ENCODE assay signal across 17 cellular contexts in the genomic region with DNA sequence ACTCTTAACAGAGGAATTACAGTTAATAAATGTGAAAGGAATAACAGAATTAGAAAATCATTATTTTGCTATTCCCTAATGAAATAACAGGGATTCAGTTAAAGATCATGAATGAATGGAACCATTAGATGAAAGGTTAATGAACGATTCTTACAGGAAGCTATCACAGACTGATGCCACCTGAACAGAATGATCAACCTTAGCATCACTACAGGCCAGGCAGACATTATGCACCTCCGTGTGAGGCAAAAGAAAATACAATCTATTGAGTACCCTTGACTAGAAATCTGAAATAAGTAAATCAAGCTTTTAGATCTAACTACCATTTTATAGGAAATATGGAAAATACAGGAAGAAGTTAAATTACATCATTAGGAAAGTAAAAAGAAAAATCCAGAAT. TPM values are rescaled to one million over a fixed set of nuclear protein-coding genes. Genes with fewer than 3 reads are reported as not detected.
DNase-seq lines count a peak whose midpoint lies in the region; ATAC-seq, FAIRE-seq and TF ChIP-seq lines count a peak whose summit lies in the region.
"Had no signal": no experiment of that assay in that cellular context is flagged by ENCODE, and none has a peak within 500 bp of the region (broad histone marks: within the 10 kb centered on the region; RNA-seq: fewer than 3 reads in every experiment).

No MANE protein-coding gene starts in this region.

- no peaks in the 10 kb centered on the region for H3K4me1 ChIP-seq in breast epithelium
- H3K4me1 ChIP-seq: Caco-2 had no signal

- H3K27ac ChIP-seq in breast epithelium = no peak overlapping the region
- H3K27ac ChIP-seq: HL-60, RWPE1 had no signal

- no peak overlapping the region for H3K4me3 ChIP-seq in breast epithelium

- no peaks in the 10 kb centered on the region for H3K9me3 ChIP-seq in breast epithelium
- H3K9me3 ChIP-seq: Caco-2 had no signal

- peaks cover 66% of the 10 kb centered on the region for H3K4me1 Mint-ChIP-seq in activated T-cell treated with anti-CD3 and anti-CD28 coated beads, Interleukin-2, amount 50 U/mL, for 72 hours (ENCODE audit: low read depth)
- H3K4me1 Mint-ChIP-seq in activated T-cell treated with anti-CD3 and anti-CD28 coated beads, Interleukin-2, amount 50 U/mL, for 24 hours (ENCODE audit: low read depth) = peaks cover 72% of the 10 kb centered on the region
- peaks cover 45% of the 10 kb centered on the region for H3K4me1 Mint-ChIP-seq in activated T-helper 17 cell treated with anti-CD3 and anti-CD28 coated beads, Interleukin-2, amount 50 U/mL, for 72 hours
- peaks cover 53 to 81% (median 71%) of the 10 kb centered on the region in 4 donors for H3K4me1 Mint-ChIP-seq in naive thymus-derived CD8-positive, alpha-beta T cell

- DNase-seq in activated T-cell treated with anti-CD3 and anti-CD28 coated beads, Interleukin-2, amount 50 U/mL, for 72 hours = no peak
- DNase-seq in activated T-cell treated with anti-CD3 and anti-CD28 coated beads, Interleukin-2, amount 50 U/mL, for 24 hours = no peak
- no peak for DNase-seq in naive thymus-derived CD8-positive, alpha-beta T cell
- DNase-seq in NCI-H510A treated with DMSO at 0.1 percent for 48 hours (lab: John Stamatoyannopoulos, UW) (no peak), NCI-H1092 treated with DMSO at 0.1 percent for 48 hours (lab: John Stamatoyannopoulos, UW) (no peak), breast epithelium (ENCODE audit: low spot score in 2 of 2) (no peak)
- DNase-seq: C1 segment of cervical spinal cord, Caco-2, DMS53, NCI-H1930, NCI-H748 treated with DMSO at 0.1 percent for 48 hours, PC-3 had no signal

- no peak for ATAC-seq in activated T-cell treated with anti-CD3 and anti-CD28 coated beads, Interleukin-2, amount 50 U/mL, for 72 hours (replicated peaks in 1 of 2)
- ATAC-seq in activated T-helper 17 cell treated with anti-CD3 and anti-CD28 coated beads, Interleukin-2, amount 50 U/mL, for 72 hours (replicated peaks) = no peak
- peak; percentile 53 to 66 for ATAC-seq in naive thymus-derived CD8-positive, alpha-beta T cell
- ATAC-seq: PC-3 had no signal

- H3K27ac Mint-ChIP-seq in activated T-cell treated with anti-CD3 and anti-CD28 coated beads, Interleukin-2, amount 50 U/mL, for 72 hours = peak overlapping the region; percentile 3
- no peak overlapping the region for H3K27ac Mint-ChIP-seq in activated T-cell treated with anti-CD3 and anti-CD28 coated beads, Interleukin-2, amount 50 U/mL, for 24 hours
- H3K27ac Mint-ChIP-seq in activated T-helper 17 cell treated with anti-CD3 and anti-CD28 coated beads, Interleukin-2, amount 50 U/mL, for 72 hours = peak overlapping the region; percentile 12
- peak overlapping the region in 5 of 10 donors; percentile 27 to 81 (median 67) for H3K27ac Mint-ChIP-seq in naive thymus-derived CD8-positive, alpha-beta T cell

- no peak for TF ChIP-seq CTCF in breast epithelium (IDR thresholded peaks at IDR 0.05)

- no peaks in the 10 kb centered on the region for H3K36me3 ChIP-seq in breast epithelium

- no peaks in the 10 kb centered on the region for H3K27me3 Mint-ChIP-seq in activated T-cell treated with anti-CD3 and anti-CD28 coated beads, Interleukin-2, amount 50 U/mL, for 72 hours (ENCODE audit: low read depth)
- H3K27me3 Mint-ChIP-seq in activated T-cell treated with anti-CD3 and anti-CD28 coated beads, Interleukin-2, amount 50 U/mL, for 24 hours = no peaks in the 10 kb centered on the region
- no peaks in the 10 kb centered on the region for H3K27me3 Mint-ChIP-seq in activated T-helper 17 cell treated with anti-CD3 and anti-CD28 coated beads, Interleukin-2, amount 50 U/mL, for 72 hours
- H3K27me3 Mint-ChIP-seq in naive thymus-derived CD8-positive, alpha-beta T cell = no peaks in the 10 kb centered on the region

- H3K9me3 Mint-ChIP-seq in activated T-cell treated with anti-CD3 and anti-CD28 coated beads, Interleukin-2, amount 50 U/mL, for 72 hours = no peaks in the 10 kb centered on the region
- no peaks in the 10 kb centered on the region for H3K9me3 Mint-ChIP-seq in activated T-cell treated with anti-CD3 and anti-CD28 coated beads, Interleukin-2, amount 50 U/mL, for 24 hours
- H3K9me3 Mint-ChIP-seq in activated T-helper 17 cell treated with anti-CD3 and anti-CD28 coated beads, Interleukin-2, amount 50 U/mL, for 72 hours = no peaks in the 10 kb centered on the region
- H3K9me3 Mint-ChIP-seq in naive thymus-derived CD8-positive, alpha-beta T cell = no peaks in the 10 kb centered on the region

- POLR2A ChIA-PET in naive thymus-derived CD8-positive, alpha-beta T cell (lab: Charles Lee) = no interaction called here

- TF ChIP-seq POLR2A in breast epithelium (IDR thresholded peaks at IDR 0.05) = no peak

- peak overlapping the region in 1 of 2 donors; percentile 40 for H3K4me3 Mint-ChIP-seq in activated T-cell treated with anti-CD3 and anti-CD28 coated beads, Interleukin-2, amount 50 U/mL, for 72 hours
- H3K4me3 Mint-ChIP-seq in activated T-cell treated with anti-CD3 and anti-CD28 coated beads, Interleukin-2, amount 50 U/mL, for 24 hours = no peak overlapping the region
- H3K4me3 Mint-ChIP-seq in activated T-helper 17 cell treated with anti-CD3 and anti-CD28 coated beads, Interleukin-2, amount 50 U/mL, for 72 hours = peak overlapping the region; percentile 4
- H3K4me3 Mint-ChIP-seq in naive thymus-derived CD8-positive, alpha-beta T cell = peak overlapping the region in 9 of 10 donors; percentile 3 to 74 (median 44)

- H3K27me3 ChIP-seq in breast epithelium = no peaks in the 10 kb centered on the region

- FAIRE-seq in G401.6 (lab: Jason Lieb, UNC) = peak; percentile 31
- FAIRE-seq: HTR-8/SVneo had no signal

- H3K36me3 Mint-ChIP-seq in activated T-cell treated with anti-CD3 and anti-CD28 coated beads, Interleukin-2, amount 50 U/mL, for 72 hours (ENCODE audit: insufficient read depth in 2 of 2) = peaks cover 0 to 1% of the 10 kb centered on the region in 2 donors
- peaks cover 10% of the 10 kb centered on the region for H3K36me3 Mint-ChIP-seq in activated T-cell treated with anti-CD3 and anti-CD28 coated beads, Interleukin-2, amount 50 U/mL, for 24 hours (ENCODE audit: low read depth)
- H3K36me3 Mint-ChIP-seq in activated T-helper 17 cell treated with anti-CD3 and anti-CD28 coated beads, Interleukin-2, amount 50 U/mL, for 72 hours (ENCODE audit: low read depth) = peaks cover 7% of the 10 kb centered on the region
- peaks cover 0 to 14% (median 4%) of the 10 kb centered on the region in 3 donors for H3K36me3 Mint-ChIP-seq in naive thymus-derived CD8-positive, alpha-beta T cell

- intact Hi-C loops in breast epithelium (cut with DNase I; ENCODE audit: low total_unique reads) = no loop called here

RNA-seq across cellular contexts. Expression of gene ROCK1, which starts 10.4 kb away (rescaled TPM):
- 10 to 100 TPM; 62.5 to 67.5 TPM for total RNA-seq in activated T-cell treated with anti-CD3 and anti-CD28 coated beads, Interleukin-2, amount 50 U/mL, for 72 hours
- total RNA-seq in activated T-helper 17 cell treated with anti-CD3 and anti-CD28 coated beads, Interleukin-2, amount 50 U/mL, for 72 hours = 10 to 100 TPM; 51.3 to 61.3 TPM
- total RNA-seq in naive thymus-derived CD8-positive, alpha-beta T cell = 10 to 100 TPM; 82.1 to 84.3 TPM
- 10 to 100 TPM; 20.0 to 28.9 (median 27.7) TPM for polyA plus RNA-seq in naive thymus-derived CD8-positive, alpha-beta T cell
- 10 to 100 TPM; 79.3 to 99.2 (median 86.6) TPM for total RNA-seq in breast epithelium

Comparison
In these comparisons a context has a peak if more than half of its experiments do, and no peak if none do; other contexts are left out.
1. ATAC-seq: peak in naive thymus-derived CD8-positive, alpha-beta T cell (2 of 2); none in activated T-cell treated with anti-CD3 and anti-CD28 coated beads, Interleukin-2, amount 50 U/mL, for 72 hours (0 of 2) and activated T-helper 17 cell treated with anti-CD3 and anti-CD28 coated beads, Interleukin-2, amount 50 U/mL, for 72 hours (single experiment).